ENCODE assay signal across 9 cellular contexts in genomic region chr5:8473016-8473415, GRCh38.
"Had no signal": no experiment of that assay in that cellular context is flagged by ENCODE, and none has a peak within 500 bp of the region (broad histone marks: within the 10 kb centered on the region; RNA-seq: fewer than 3 reads in every experiment).

No MANE protein-coding gene starts in this region.

- H2AFZ ChIP-seq: GM23248, GM23338 had no signal

- H3K4me1 ChIP-seq: HAP-1 had no signal

- DNase-seq: GM23248, GOT3, H7, H9, HCEC 1CT, HFFc6 had no signal

- ATAC-seq: HCT116 had no signal

- H3K4me3 ChIP-seq: GM23248, GM23338, HAP-1 had no signal

- H3K27ac ChIP-seq: GM23248 had no signal

- H3K36me3 ChIP-seq: HAP-1 had no signal

- H3K9ac ChIP-seq: GM23248 had no signal

- H3K27ac Mint-ChIP-seq: GM23338, H9, HFFc6 had no signal

- H3K4me2 ChIP-seq: GM23338 had no signal

- H3K4me3 Mint-ChIP-seq: GM23338, H9, HFFc6 had no signal
